Comparison of ENCODE assay signal across 14 cellular contexts in genomic region chr21:35036521-35037383, GRCh38. TPM values are rescaled to one million over a fixed set of nuclear protein-coding genes. Genes with fewer than 3 reads are reported as not detected.
A peak's percentile ranks its signal among the peaks of the same experiment; 100 is the strongest.
DNase-seq lines count a peak whose midpoint lies in the region; ATAC-seq and TF ChIP-seq lines count a peak whose summit lies in the region.
"Had no signal": no experiment of that assay in that cellular context is flagged by ENCODE, and none has a peak within 500 bp of the region (broad histone marks: within the 10 kb centered on the region; RNA-seq: fewer than 3 reads in every experiment).

No MANE protein-coding gene starts in this region.

- H2AK5ac ChIP-seq in neuronal stem cell (ENCODE audit: low read depth, low read length) = no peak overlapping the region

- peaks cover 96% of the 10 kb centered on the region for H3K36me3 Mint-ChIP-seq in CD4-positive, alpha-beta T cell (ENCODE audit: low read depth)
- peaks cover 87% of the 10 kb centered on the region for H3K36me3 Mint-ChIP-seq in activated T-helper 2 cell treated with anti-CD3 and anti-CD28 coated beads, Interferon-gamma antibody, Interleukin-2, Interleukin-4, amounts not matched to agents 10 μg/mL and 5 μg/mL and 100 μg/mL, durations not matched to agents 14 hours and 24 hours and 36 hours (ENCODE audit: low read depth)

- peak overlapping the region; percentile 65 for H3K4me3 Mint-ChIP-seq in CD4-positive, alpha-beta T cell
- peak overlapping the region; percentile 65 for H3K4me3 Mint-ChIP-seq in activated T-helper 2 cell treated with anti-CD3 and anti-CD28 coated beads, Interferon-gamma antibody, Interleukin-2, Interleukin-4, amounts not matched to agents 10 μg/mL and 5 μg/mL and 100 μg/mL, durations not matched to agents 14 hours and 24 hours and 36 hours (ENCODE audit: low read depth)

- no peak overlapping the region for H2BK120ac ChIP-seq in neuronal stem cell (ENCODE audit: low read depth, low read length)

- peak overlapping the region; percentile 67 for H3K27ac ChIP-seq in BLaER1
- H3K27ac ChIP-seq in CD4-positive, alpha-beta T cell (ENCODE audit: low read depth, low read length) = peak overlapping the region; percentile 25
- H3K27ac ChIP-seq in neuronal stem cell (replicated peaks; ENCODE audit: low read length) = no peak overlapping the region
- H3K27ac ChIP-seq: WERI-Rb-1 had no signal

- no CpG with 5 or more reads among the region's 10 CpGs for WGBS in neuronal stem cell (ENCODE audit: extremely low coverage in 2 of 2, insufficient read length in 2 of 2, insufficient replicate concordance in 1 of 2), 2 donors

- peaks cover 97% of the 10 kb centered on the region for H3K36me3 ChIP-seq in BLaER1
- no peaks in the 10 kb centered on the region for H3K36me3 ChIP-seq in neuronal stem cell (replicated peaks in 1 of 2; ENCODE audit: control insufficient read depth in 2 of 2, insufficient read depth in 2 of 2, low read length in 2 of 2)
- H3K36me3 ChIP-seq: MG63, WERI-Rb-1 had no signal

- no peak overlapping the region for H3K23ac ChIP-seq in neuronal stem cell (ENCODE audit: low read depth, low read length, poor library complexity)

- no peak for DNase-seq in CD4-positive, alpha-beta T cell
- DNase-seq in activated T-helper 2 cell treated with anti-CD3 and anti-CD28 coated beads, Interferon-gamma antibody, Interleukin-2, Interleukin-4, amounts not matched to agents 10 μg/mL and 5 μg/mL and 100 μg/mL, durations not matched to agents 14 hours and 24 hours and 36 hours (ENCODE audit: low spot score) = no peak
- no peak for DNase-seq in neuronal stem cell (ENCODE audit: low spot score)
- no peak for DNase-seq in NCI-H1092 treated with DMSO at 0.1 percent for 48 hours (lab: John Stamatoyannopoulos, UW)
- DNase-seq: amygdala, caudate nucleus, MG63, NCI-H226, RPMI8226, substantia nigra, WERI-Rb-1 had no signal

- intact Hi-C loops in CD4-positive, alpha-beta T cell (cut with DNase I, micrococcal nuclease) = no loop called here
- intact Hi-C loops in activated T-helper 2 cell treated with anti-CD3 and anti-CD28 coated beads, Interferon-gamma antibody, Interleukin-2, Interleukin-4, amounts not matched to agents 10 μg/mL and 5 μg/mL and 100 μg/mL, durations not matched to agents 14 hours and 24 hours and 36 hours (cut with micrococcal nuclease) = loop anchor here (1.0 kb wide), 2 partner anchors 9 kb away; no protein-coding TSS in a partner anchor

- H3K4ac ChIP-seq in neuronal stem cell (ENCODE audit: low read length) = no peak overlapping the region

- H3K27me3 ChIP-seq in BLaER1 (no peaks in the 10 kb centered on the region), neuronal stem cell (ENCODE audit: control insufficient read depth in 3 of 3, insufficient read depth in 3 of 3, low read depth in 1 of 3, low read length in 3 of 3) (no peaks in the 10 kb centered on the region)
- H3K27me3 ChIP-seq in CD4-positive, alpha-beta T cell (ENCODE audit: control insufficient read depth, insufficient read depth, low read length) = no peaks in the 10 kb centered on the region
- H3K27me3 ChIP-seq: MG63 had no signal

- ATAC-seq in CD4-positive, alpha-beta T cell (ENCODE audit: poor library complexity) = no peak
- ATAC-seq in GM19467 (IDR thresholded peaks at IDR 0.05; ENCODE audit: unreplicated experiment) = no peak
- ATAC-seq in HG02642 (IDR thresholded peaks at IDR 0.05; ENCODE audit: poor library complexity, unreplicated experiment) = no peak

- POLR2A ChIA-PET in CD4-positive, alpha-beta T cell (lab: Charles Lee) = interaction anchor here (2.1 to 2.8 kb wide), 3 partner anchors 10 to 15 kb away, joined by 12 to 26 read pairs (median 13); no protein-coding TSS in a partner anchor

- no peak overlapping the region for H4K8ac ChIP-seq in neuronal stem cell (ENCODE audit: low read depth, low read length)

- H3K4me1 ChIP-seq in BLaER1 (peaks cover 100% of the 10 kb centered on the region), neuronal stem cell (ENCODE audit: control insufficient read depth in 2 of 2, insufficient read depth in 1 of 2, low read depth in 1 of 2, low read length in 2 of 2) (peaks cover 0 to 10% of the 10 kb centered on the region in 2 donors)

- CTCF ChIA-PET in CD4-positive, alpha-beta T cell (lab: Charles Lee) = interaction anchor here (0.6 to 1.3 kb wide), 4 partner anchors 9 to 147 kb away, joined by 3 to 4 read pairs (median 3); no protein-coding TSS in a partner anchor

- H2BK12ac ChIP-seq in neuronal stem cell (ENCODE audit: low read length) = no peak overlapping the region

- peak overlapping the region; percentile 49 for H3K4me2 ChIP-seq in BLaER1
- no peak overlapping the region for H3K4me2 ChIP-seq in neuronal stem cell (ENCODE audit: insufficient read depth, low read length, poor library complexity, severe bottlenecking)

- H3K18ac ChIP-seq in neuronal stem cell (ENCODE audit: low read length) = no peak overlapping the region

- peaks cover 26% of the 10 kb centered on the region for H3K9me3 ChIP-seq in BLaER1
- H3K9me3 ChIP-seq in CD4-positive, alpha-beta T cell (ENCODE audit: control insufficient read depth, low read length) = no peaks in the 10 kb centered on the region
- H3K9me3 ChIP-seq in neuronal stem cell (replicated peaks in 1 of 2; ENCODE audit: control insufficient read depth in 2 of 2, insufficient read depth in 1 of 2, low read depth in 1 of 2, low read length in 2 of 2) = no peaks in the 10 kb centered on the region
- H3K9me3 ChIP-seq: MG63 had no signal

- H3K27me3 Mint-ChIP-seq in CD4-positive, alpha-beta T cell = no peaks in the 10 kb centered on the region
- no peaks in the 10 kb centered on the region for H3K27me3 Mint-ChIP-seq in activated T-helper 2 cell treated with anti-CD3 and anti-CD28 coated beads, Interferon-gamma antibody, Interleukin-2, Interleukin-4, amounts not matched to agents 10 μg/mL and 5 μg/mL and 100 μg/mL, durations not matched to agents 14 hours and 24 hours and 36 hours (ENCODE audit: low read depth)

- peak overlapping the region; percentile 97 for H3K27ac Mint-ChIP-seq in CD4-positive, alpha-beta T cell
- H3K27ac Mint-ChIP-seq in activated T-helper 2 cell treated with anti-CD3 and anti-CD28 coated beads, Interferon-gamma antibody, Interleukin-2, Interleukin-4, amounts not matched to agents 10 μg/mL and 5 μg/mL and 100 μg/mL, durations not matched to agents 14 hours and 24 hours and 36 hours = peak overlapping the region; percentile 95

- TF ChIP-seq CTCF in CD4-positive, alpha-beta T cell (IDR thresholded peaks at IDR 0.05) = no peak

- no peak overlapping the region for H3K4me3 ChIP-seq in BLaER1
- no peak overlapping the region for H3K4me3 ChIP-seq in neuronal stem cell (ENCODE audit: low read length in 2 of 2)
- H3K4me3 ChIP-seq: MG63 had no signal

- peak overlapping the region; percentile 51 for H2BK15ac ChIP-seq in neuronal stem cell (ENCODE audit: low read length)

- no peak overlapping the region for H2BK5ac ChIP-seq in neuronal stem cell (ENCODE audit: low read length)

- no peak overlapping the region for H2AFZ ChIP-seq in neuronal stem cell (ENCODE audit: low read length)

- peaks cover 100% of the 10 kb centered on the region for H4K20me1 ChIP-seq in BLaER1

- H4K91ac ChIP-seq in neuronal stem cell (ENCODE audit: low read depth, low read length, poor library complexity) = no peak overlapping the region

- no peak overlapping the region for H3K14ac ChIP-seq in neuronal stem cell (ENCODE audit: low read length)

- no peaks in the 10 kb centered on the region for H3K79me1 ChIP-seq in neuronal stem cell (ENCODE audit: low read depth, low read length)

- no peak overlapping the region for H3K9ac ChIP-seq in BLaER1
- H3K9ac ChIP-seq in neuronal stem cell (ENCODE audit: low read depth, low read length, poor library complexity) = no peak overlapping the region

- peaks cover 100% of the 10 kb centered on the region for H3K4me1 Mint-ChIP-seq in CD4-positive, alpha-beta T cell (ENCODE audit: low read depth)
- peaks cover 93% of the 10 kb centered on the region for H3K4me1 Mint-ChIP-seq in activated T-helper 2 cell treated with anti-CD3 and anti-CD28 coated beads, Interferon-gamma antibody, Interleukin-2, Interleukin-4, amounts not matched to agents 10 μg/mL and 5 μg/mL and 100 μg/mL, durations not matched to agents 14 hours and 24 hours and 36 hours (ENCODE audit: low read depth)

- no peaks in the 10 kb centered on the region for H3K9me3 Mint-ChIP-seq in CD4-positive, alpha-beta T cell
- peaks cover 4% of the 10 kb centered on the region for H3K9me3 Mint-ChIP-seq in activated T-helper 2 cell treated with anti-CD3 and anti-CD28 coated beads, Interferon-gamma antibody, Interleukin-2, Interleukin-4, amounts not matched to agents 10 μg/mL and 5 μg/mL and 100 μg/mL, durations not matched to agents 14 hours and 24 hours and 36 hours

RNA-seq across cellular contexts. Expression of gene RUNX1, which starts 12.3 kb away (rescaled TPM):
- 10 to 100 TPM; 71.7 to 74.3 TPM for total RNA-seq in CD4-positive, alpha-beta T cell
- 120 and 121 TPM in 2 replicates for total RNA-seq in activated T-helper 2 cell treated with anti-CD3 and anti-CD28 coated beads, Interferon-gamma antibody, Interleukin-2, Interleukin-4, amounts not matched to agents 10 μg/mL and 5 μg/mL and 100 μg/mL, durations not matched to agents 14 hours and 24 hours and 36 hours
- polyA plus RNA-seq in neuronal stem cell (2013, experiment 1 of 2) = 0.20 TPM
- 0.18 TPM for polyA plus RNA-seq in neuronal stem cell (2013, experiment 2 of 2)
